7 cellular contexts compared by ENCODE assay signal in the genomic region with DNA sequence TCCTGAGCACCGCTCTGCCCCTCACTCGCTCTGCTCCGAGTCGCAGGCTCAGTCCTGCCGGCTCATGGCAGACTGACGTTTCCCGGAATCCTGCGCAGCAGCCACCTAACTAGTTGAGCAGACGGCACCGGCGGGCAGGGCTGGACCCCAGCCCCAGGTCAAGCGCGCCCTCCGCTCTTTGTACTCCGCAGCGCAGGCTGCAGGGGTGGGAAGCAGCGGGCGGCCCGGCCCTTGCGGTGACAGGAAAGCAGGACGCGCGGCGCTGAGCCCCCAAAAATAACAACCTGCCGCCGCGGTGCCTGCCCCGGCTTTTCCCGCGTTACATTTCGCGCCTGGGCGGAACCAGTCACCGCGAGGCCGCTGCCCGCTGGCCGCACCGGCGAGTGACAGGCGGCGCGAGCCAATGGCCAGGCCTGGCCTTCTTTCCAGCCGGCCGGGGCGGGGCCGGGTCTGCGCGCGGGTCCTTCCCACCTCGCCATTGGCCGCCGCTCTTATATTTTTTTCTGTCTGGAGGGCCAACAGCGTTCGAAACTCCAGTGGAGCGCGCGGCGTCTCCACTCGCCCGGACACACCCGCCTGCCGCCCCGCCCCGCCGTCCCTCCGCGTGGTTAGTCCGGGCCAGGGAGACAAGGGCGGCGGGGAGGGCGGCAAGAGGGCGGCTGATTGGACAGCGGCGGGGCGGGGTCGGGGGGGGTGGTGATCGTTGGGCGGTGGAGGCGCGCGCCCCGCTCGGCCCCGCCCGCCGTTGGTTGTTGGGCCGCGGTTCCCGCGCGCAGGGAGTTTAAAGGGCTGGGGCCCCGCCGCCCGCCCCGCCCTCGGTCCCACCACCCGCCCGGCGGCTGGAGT. TPM values are rescaled to one million over a fixed set of nuclear protein-coding genes. Genes with fewer than 3 reads are reported as not detected.
DNase-seq lines count a peak whose midpoint lies in the region; ATAC-seq and TF ChIP-seq lines count a peak whose summit lies in the region.

A gene (minus strand): TSS at position 297 of the 846 bp plus-strand sequence. CDS start 338 bp downstream, outside the sequence.

- WGBS in hepatocyte (ENCODE audit: low lambda C conversion rate, missing lambda C conversion rate) = under 1% methylated on average over 64 of the region's 100 CpGs

- H3K27me3 ChIP-seq in hepatocyte = no peaks in the 10 kb centered on the region

- H4K20me1 ChIP-seq in hepatocyte (ENCODE audit: insufficient read depth, poor library complexity, severe bottlenecking) = no peaks in the 10 kb centered on the region

- H3K4me3 ChIP-seq in astrocyte of the cerebellum (ENCODE audit: low read depth, low read length) = peak within 1 kb of the TSS; percentile 89
- H3K4me3 ChIP-seq in hepatocyte = peak within 1 kb of the TSS; percentile 92
- peak within 1 kb of the TSS; percentile 94 for H3K4me3 ChIP-seq in retinal pigment epithelial cell (ENCODE audit: low read length)

- no peaks in the 10 kb centered on the region for H3K36me3 ChIP-seq in hepatocyte (replicated peaks; ENCODE audit: insufficient read depth, low read depth)

- peak within 1 kb of the TSS; percentile 99 for H3K4me2 ChIP-seq in hepatocyte

- DNase-seq in NCI-H2081 (lab: John Stamatoyannopoulos, UW) (peak; percentile 95 to 97), T-helper 9 cell (peak; percentile 87), astrocyte of the cerebellum (ENCODE audit: low read depth) (peak; percentile 91), hepatocyte (ENCODE audit: low spot score) (peak; percentile 98), retinal pigment epithelial cell (ENCODE audit: low read depth) (peak; percentile 91)

- H3K4me1 ChIP-seq in hepatocyte (ENCODE audit: insufficient read depth) = peaks cover 22% of the 10 kb centered on the region

- peak within 1 kb of the TSS; percentile 87 for H2AFZ ChIP-seq in hepatocyte

- H3K9me2 ChIP-seq in hepatocyte (replicated peaks; ENCODE audit: insufficient read depth) = no peaks in the 10 kb centered on the region

- in situ Hi-C loops in astrocyte of the cerebellum (cut with HindIII; ENCODE audit: low sequenced_read_pairs) = no loop called here

- peaks cover 35% of the 10 kb centered on the region for H3K79me2 ChIP-seq in hepatocyte

- TF ChIP-seq CTCF in astrocyte of the cerebellum (IDR thresholded peaks at IDR 0.05; ENCODE audit: low read depth, low read length, missing control alignments) = no peak
- TF ChIP-seq CTCF in hepatocyte (IDR thresholded peaks at IDR 0.05; ENCODE audit: poor library complexity) = no peak
- TF ChIP-seq CTCF in retinal pigment epithelial cell (conservative IDR thresholded peaks at IDR 0.05; ENCODE audit: low read depth, low read length) = no peak

- peak; percentile 52 for ATAC-seq in GM18517 (IDR thresholded peaks at IDR 0.05; ENCODE audit: unreplicated experiment)
- ATAC-seq in HG03039 (IDR thresholded peaks at IDR 0.05; ENCODE audit: unreplicated experiment) = peak; percentile 65

- H3K9me3 ChIP-seq in hepatocyte (ENCODE audit: low read depth) = no peaks in the 10 kb centered on the region

- H3K27ac ChIP-seq in hepatocyte = peak within 1 kb of the TSS; percentile 99

RNA-seq across cellular contexts. Expression of the gene that starts here (rescaled TPM):
- total RNA-seq in hepatocyte = 3.3 and 3.6 TPM in 2 replicates
- polyA plus RNA-seq in hepatocyte = 0.98 and 2.2 TPM in 2 replicates

Comparison
In these comparisons a context has a peak if more than half of its experiments do, and no peak if none do; other contexts are left out.
1. Peak in every context shown above with its lines: DNase-seq, ATAC-seq, H3K4me3 ChIP-seq and H3K27ac ChIP-seq.